In genomic region chr19:45078390-45079062, GRCh38 we compare ENCODE assay signal across 1 cellular context.
A peak's percentile ranks its signal among the peaks of the same experiment; 100 is the strongest.
TF ChIP-seq lines count a peak whose summit lies in the region.

No MANE protein-coding gene starts in this region.

TF ChIP-seq in HepG2, 621 proteins besides CTCF, POLR2A, EP300 and RAD21:
- TF ChIP-seq ZNF513 (CRISPR knock-in tag; conservative IDR thresholded peaks at IDR 0.05) (no peak), PBX2 (CRISPR knock-in tag; IDR thresholded peaks at IDR 0.05) (no peak), ZKSCAN1 (IDR thresholded peaks at IDR 0.05; ENCODE audit: low read length) (peak; percentile 72), ZNF24 (IDR thresholded peaks at IDR 0.05) (no peak), HOXA9 (CRISPR knock-in tag; IDR thresholded peaks at IDR 0.05; ENCODE audit: borderline replicate concordance) (no peak), KDM5B (CRISPR knock-in tag; IDR thresholded peaks at IDR 0.05; ENCODE audit: borderline replicate concordance) (no peak), ZSCAN20 (CRISPR knock-in tag; IDR thresholded peaks at IDR 0.05; ENCODE audit: borderline replicate concordance) (no peak), NR0B2 (CRISPR knock-in tag; IDR thresholded peaks at IDR 0.05) (no peak), ZNF263 (CRISPR knock-in tag; IDR thresholded peaks at IDR 0.05) (no peak), GMEB1 (CRISPR knock-in tag; IDR thresholded peaks at IDR 0.05; ENCODE audit: borderline replicate concordance) (no peak), ZNF629 (CRISPR knock-in tag; conservative IDR thresholded peaks at IDR 0.05) (peak; percentile 79), IKZF5 (CRISPR knock-in tag; IDR thresholded peaks at IDR 0.05) (no peak), AKNA (CRISPR knock-in tag; IDR thresholded peaks at IDR 0.05; ENCODE audit: borderline replicate concordance) (0 out of 2 replicates have a peak, but pooled peaks have one; percentile 32), ZNF383 (CRISPR knock-in tag; IDR thresholded peaks at IDR 0.05; ENCODE audit: borderline replicate concordance) (no peak), ZNF564 (CRISPR knock-in tag; IDR thresholded peaks at IDR 0.05) (no peak), ZNF703 (CRISPR knock-in tag; IDR thresholded peaks at IDR 0.05; ENCODE audit: borderline replicate concordance) (no peak), ZFP41 (CRISPR knock-in tag; IDR thresholded peaks at IDR 0.05; ENCODE audit: borderline replicate concordance) (0 out of 2 replicates have a peak, but pooled peaks have one; percentile 21), PRDM4 (CRISPR knock-in tag; IDR thresholded peaks at IDR 0.05; ENCODE audit: borderline replicate concordance) (no peak), KDM2A (CRISPR knock-in tag; IDR thresholded peaks at IDR 0.05; ENCODE audit: borderline replicate concordance, low read depth) (no peak), ZNF607 (CRISPR knock-in tag; IDR thresholded peaks at IDR 0.05; ENCODE audit: borderline replicate concordance) (no peak)
- TF ChIP-seq, protein P1, sequence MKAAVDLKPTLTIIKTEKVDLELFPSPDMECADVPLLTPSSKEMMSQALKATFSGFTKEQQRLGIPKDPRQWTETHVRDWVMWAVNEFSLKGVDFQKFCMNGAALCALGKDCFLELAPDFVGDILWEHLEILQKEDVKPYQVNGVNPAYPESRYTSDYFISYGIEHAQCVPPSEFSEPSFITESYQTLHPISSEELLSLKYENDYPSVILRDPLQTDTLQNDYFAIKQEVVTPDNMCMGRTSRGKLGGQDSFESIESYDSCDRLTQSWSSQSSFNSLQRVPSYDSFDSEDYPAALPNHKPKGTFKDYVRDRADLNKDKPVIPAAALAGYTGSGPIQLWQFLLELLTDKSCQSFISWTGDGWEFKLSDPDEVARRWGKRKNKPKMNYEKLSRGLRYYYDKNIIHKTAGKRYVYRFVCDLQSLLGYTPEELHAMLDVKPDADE (CRISPR knock-in tag; IDR thresholded peaks at IDR 0.05) = no peak
- TF ChIP-seq, protein P2, sequence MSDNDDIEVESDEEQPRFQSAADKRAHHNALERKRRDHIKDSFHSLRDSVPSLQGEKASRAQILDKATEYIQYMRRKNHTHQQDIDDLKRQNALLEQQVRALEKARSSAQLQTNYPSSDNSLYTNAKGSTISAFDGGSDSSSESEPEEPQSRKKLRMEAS (IDR thresholded peaks at IDR 0.05) = no peak
TF ChIP-seq in HepG2: peak in this region for 4.
